36 cellular contexts compared by ENCODE assay signal in genomic region chr18:78411539-78411938, GRCh38.
"Had no signal": no experiment of that assay in that cellular context is flagged by ENCODE, and none has a peak within 500 bp of the region (broad histone marks: within the 10 kb centered on the region; RNA-seq: fewer than 3 reads in every experiment).

No MANE protein-coding gene starts in this region.

- DNase-seq: Karpas-422, Kasumi-1, KG1, MG63, MM.1S, MV-4-11, NCI-H1048, NCI-H1092, NCI-H1092 treated with DMSO at 0.1 percent for 48 hours, NCI-H1105, NCI-H1105 treated with DMSO at 0.1 percent for 48 hours, NCI-H1417, NCI-H1417 treated with DMSO at 0.1 percent for 48 hours, NCI-H1436, NCI-H1436 treated with DMSO at 0.1 percent for 48 hours, NCI-H146, NCI-H1694, NCI-H1694 treated with DMSO at 0.1 percent for 48 hours, NCI-H187, NCI-H187 treated with DMSO at 0.1 percent for 48 hours, NCI-H1930, NCI-H2029, NCI-H2029 treated with DMSO at 0.1 percent for 48 hours, NCI-H2081, NCI-H2081 treated with DMSO at 0.1 percent for 48 hours, NCI-H2107, NCI-H2171, NCI-H2171 treated with DMSO at 0.1 percent for 48 hours, NCI-H2227 treated with DMSO at 0.1 percent for 48 hours, NCI-H226, NCI-H345, NCI-H446, NCI-H446 treated with DMSO at 0.1 percent for 48 hours, NCI-H510A, NCI-H510A treated with DMSO at 0.1 percent for 48 hours had no signal

- H3K27me3 ChIP-seq: MG63 had no signal

- H3K9ac ChIP-seq: KMS-11 had no signal

- H3K9me3 ChIP-seq: MG63 had no signal

- H3K4me3 ChIP-seq: MG63 had no signal

- H3K4me2 ChIP-seq: KMS-11 had no signal

- H3K36me3 ChIP-seq: MG63 had no signal

- H3K27ac ChIP-seq: KMS-11 had no signal
